ENCODE assay signal across 10 cellular contexts in genomic region chr4:10123227-10124101, GRCh38. TPM values are rescaled to one million over a fixed set of nuclear protein-coding genes. Genes with fewer than 3 reads are reported as not detected.
A peak's percentile ranks its signal among the peaks of the same experiment; 100 is the strongest.
DNase-seq lines count a peak whose midpoint lies in the region; ATAC-seq and TF ChIP-seq lines count a peak whose summit lies in the region.
"Had no signal": no experiment of that assay in that cellular context is flagged by ENCODE, and none has a peak within 500 bp of the region (broad histone marks: within the 10 kb centered on the region; RNA-seq: fewer than 3 reads in every experiment).

No MANE protein-coding gene starts in this region.

- TF ChIP-seq CTCF in fibroblast of pulmonary artery (IDR thresholded peaks at IDR 0.05; ENCODE audit: low read length, missing control alignments): no peak

- H3K9me3 Mint-ChIP-seq in T-helper 1 cell treated with Interleukin-12 subunit alpha and Interleukin-12 subunit beta and Interleukin-4 antibody, amounts not matched to agents 30 μg/mL and 1 μg/mL, for 36 hours: no peaks in the 10 kb centered on the region

- H3K4me3 Mint-ChIP-seq in T-helper 1 cell treated with Interleukin-12 subunit alpha and Interleukin-12 subunit beta and Interleukin-4 antibody, amounts not matched to agents 30 μg/mL and 1 μg/mL, for 36 hours: peak overlapping the region; percentile 36

- H3K27me3 Mint-ChIP-seq in T-helper 1 cell treated with Interleukin-12 subunit alpha and Interleukin-12 subunit beta and Interleukin-4 antibody, amounts not matched to agents 30 μg/mL and 1 μg/mL, for 36 hours (ENCODE audit: low read depth): no peaks in the 10 kb centered on the region

- ATAC-seq in GM19351 (IDR thresholded peaks at IDR 0.05; ENCODE audit: unreplicated experiment) (no peak), HG03139 (IDR thresholded peaks at IDR 0.05; ENCODE audit: unreplicated experiment) (no peak)

- peaks cover 44% of the 10 kb centered on the region for H3K4me1 Mint-ChIP-seq in T-helper 1 cell treated with Interleukin-12 subunit alpha and Interleukin-12 subunit beta and Interleukin-4 antibody, amounts not matched to agents 30 μg/mL and 1 μg/mL, for 36 hours (ENCODE audit: low read depth)

- no peak overlapping the region for H3K4me3 ChIP-seq in fibroblast of pulmonary artery (replicated peaks; ENCODE audit: low read depth, low read length)

- peak overlapping the region; percentile 82 for H3K27ac Mint-ChIP-seq in T-helper 1 cell treated with Interleukin-12 subunit alpha and Interleukin-12 subunit beta and Interleukin-4 antibody, amounts not matched to agents 30 μg/mL and 1 μg/mL, for 36 hours

- no peaks in the 10 kb centered on the region for H3K36me3 Mint-ChIP-seq in T-helper 1 cell treated with Interleukin-12 subunit alpha and Interleukin-12 subunit beta and Interleukin-4 antibody, amounts not matched to agents 30 μg/mL and 1 μg/mL, for 36 hours (ENCODE audit: low read depth)

- DNase-seq in DMS53 (lab: John Stamatoyannopoulos, UW) (peak; percentile 59), DMS53 treated with DMSO at 0.1 percent for 48 hours (lab: John Stamatoyannopoulos, UW; ENCODE audit: unreplicated experiment) (no peak), fibroblast of pulmonary artery (ENCODE audit: low read depth) (peak; percentile 61), renal cortical epithelial cell (ENCODE audit: low read depth) (peak; percentile 86), NCI-H1436 (lab: John Stamatoyannopoulos, UW) (no peak)
- DNase-seq: head of caudate nucleus; stimulated activated CD4-positive, alpha-beta T cell treated with anti-CD3 and anti-CD28 coated beads, Interleukin-4, amount 100 ng/mL, for 1 hour had no signal

RNA-seq across cellular contexts. Expression of gene WDR1, which starts 6.9 kb away (rescaled TPM):
- 367 and 387 TPM in 2 replicates for total RNA-seq in renal cortical epithelial cell

Comparison
In these comparisons a context has a peak if more than half of its experiments do, and no peak if none do; other contexts are left out.
1. DNase-seq: peak in DMS53 (single experiment), fibroblast of pulmonary artery (single experiment) and renal cortical epithelial cell (single experiment); none in DMS53 treated with DMSO at 0.1 percent for 48 hours (single experiment) and NCI-H1436 (single experiment).